ENCODE assay signal across 10 cellular contexts in the genomic region with DNA sequence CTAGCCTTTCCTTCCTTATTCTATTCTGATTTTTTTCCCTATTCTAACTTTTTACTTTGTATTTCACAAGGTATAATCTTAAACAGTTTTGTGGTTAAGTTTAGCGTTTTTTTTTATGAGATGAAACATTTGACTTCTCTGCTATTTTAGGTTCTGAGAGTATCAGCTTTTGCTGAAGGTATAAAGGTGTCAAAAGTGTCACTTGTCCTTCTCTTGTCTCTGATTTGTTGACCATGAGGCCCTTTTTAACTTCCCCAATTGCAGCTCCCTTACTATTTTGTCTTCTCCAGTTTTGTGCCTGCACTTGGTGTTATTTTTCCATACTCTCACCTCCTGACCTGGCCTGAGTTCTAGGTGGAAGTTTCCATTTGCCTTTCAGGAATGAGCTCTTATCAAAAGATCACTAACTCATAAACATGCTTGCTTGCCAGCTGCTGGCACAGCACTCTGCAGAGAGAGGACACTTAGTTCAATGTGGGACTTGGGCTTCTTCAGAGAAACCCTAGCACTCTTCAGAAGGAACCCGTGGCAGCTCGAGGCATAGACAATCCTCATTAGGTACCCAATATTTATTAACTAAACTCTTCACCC.
DNase-seq lines count a peak whose midpoint lies in the region; ATAC-seq and TF ChIP-seq lines count a peak whose summit lies in the region.
"Had no signal": no experiment of that assay in that cellular context is flagged by ENCODE, and none has a peak within 500 bp of the region (broad histone marks: within the 10 kb centered on the region; RNA-seq: fewer than 3 reads in every experiment).

No MANE protein-coding gene starts in this region.

- peak; percentile 45 for DNase-seq in astrocyte of the hippocampus (ENCODE audit: low read depth, low spot score)
- DNase-seq in left lung, result peak in 1 of 2 donors; percentile 41
- peak; percentile 21 for DNase-seq in thoracic aorta (ENCODE audit: low spot score)
- DNase-seq in progenitor cell of endocrine pancreas (ENCODE audit: low spot score, unreplicated experiment), result no peak
- no peak for DNase-seq in activated CD8-positive, alpha-beta memory T cell treated with anti-CD3 and anti-CD28 coated beads for 24 hours
- DNase-seq: NCI-H187 had no signal

- H3K27me3 ChIP-seq in left lung (no peaks in the 10 kb centered on the region), thoracic aorta (replicated peaks; ENCODE audit: insufficient read depth) (no peaks in the 10 kb centered on the region)

- H3K36me3 ChIP-seq in left lung, result no peaks in the 10 kb centered on the region
- H3K36me3 ChIP-seq in thoracic aorta, result no peaks in the 10 kb centered on the region

- no peak overlapping the region for H3K27ac Mint-ChIP-seq in progenitor cell of endocrine pancreas
- H3K27ac Mint-ChIP-seq: T-helper 2 cell treated with Interferon-gamma antibody and Interleukin-4, amounts not matched to agents 5 μg/mL and 100 μg/mL, for 36 hours had no signal

- ATAC-seq in left lung, result peak; percentile 74
- ATAC-seq in thoracic aorta (ENCODE audit: insufficient number of reproducible peaks, low FRiP score, low read depth), result no peak
- no peak for ATAC-seq in esophagus mucosa
- ATAC-seq in HG03432 (IDR thresholded peaks at IDR 0.05; ENCODE audit: unreplicated experiment), result no peak

- peaks cover 13 to 37% of the 10 kb centered on the region in 2 donors for H3K4me1 ChIP-seq in left lung
- H3K4me1 ChIP-seq in thoracic aorta (ENCODE audit: control insufficient read depth in 1 of 2, low read depth in 2 of 2), result peaks cover 27 to 43% of the 10 kb centered on the region in 2 donors

- peak; percentile 79; the same call in 1 of the 2 replicates for TF ChIP-seq EP300 in Ishikawa (IDR thresholded peaks at IDR 0.05; ENCODE audit: borderline replicate concordance)

- no peaks in the 10 kb centered on the region for H3K36me3 Mint-ChIP-seq in progenitor cell of endocrine pancreas (ENCODE audit: insufficient read depth)

- H3K27ac ChIP-seq in left lung (peak overlapping the region in 1 of 2 donors; percentile 39), thoracic aorta (peak overlapping the region; percentile 53 to 55)

- H3K4me3 Mint-ChIP-seq in progenitor cell of endocrine pancreas (ENCODE audit: low read depth), result no peak overlapping the region
- H3K4me3 Mint-ChIP-seq: T-helper 2 cell treated with Interferon-gamma antibody and Interleukin-4, amounts not matched to agents 5 μg/mL and 100 μg/mL, for 36 hours had no signal

- intact Hi-C loops in left lung (cut with DNase I), result no loop called here

- peaks cover 7% of the 10 kb centered on the region for H3K4me1 Mint-ChIP-seq in progenitor cell of endocrine pancreas (ENCODE audit: low read depth)

- peak; percentile 9; the same call in 1 of the 2 replicates for TF ChIP-seq RAD21 in Ishikawa (IDR thresholded peaks at IDR 0.05; ENCODE audit: low read depth)

- no peaks in the 10 kb centered on the region for H3K9me3 Mint-ChIP-seq in progenitor cell of endocrine pancreas (ENCODE audit: low read depth)
- H3K9me3 Mint-ChIP-seq: T-helper 2 cell treated with Interferon-gamma antibody and Interleukin-4, amounts not matched to agents 5 μg/mL and 100 μg/mL, for 36 hours had no signal

- no peak overlapping the region for H3K4me3 ChIP-seq in left lung
- peak overlapping the region; percentile 50 for H3K4me3 ChIP-seq in thoracic aorta

- H3K9me3 ChIP-seq in left lung, result no peaks in the 10 kb centered on the region
- no peaks in the 10 kb centered on the region for H3K9me3 ChIP-seq in thoracic aorta

- H3K27me3 Mint-ChIP-seq in progenitor cell of endocrine pancreas, result peaks cover 3% of the 10 kb centered on the region

- no peak for TF ChIP-seq CTCF in left lung (IDR thresholded peaks at IDR 0.05)
- no peak for TF ChIP-seq CTCF in thoracic aorta (IDR thresholded peaks at IDR 0.05)
- no peak for TF ChIP-seq CTCF in progenitor cell of endocrine pancreas (IDR thresholded peaks at IDR 0.05; ENCODE audit: unreplicated experiment)

TF ChIP-seq in Ishikawa, 13 proteins besides CTCF, POLR2A, EP300 and RAD21:
- TF ChIP-seq CEBPB (IDR thresholded peaks at IDR 0.05) (no peak), NFIC (IDR thresholded peaks at IDR 0.05) (peak; percentile 85), CREB1 (IDR thresholded peaks at IDR 0.05; ENCODE audit: low read depth) (no peak), EGR1 (IDR thresholded peaks at IDR 0.05) (no peak), TAF1 (IDR thresholded peaks at IDR 0.05; ENCODE audit: low read depth) (no peak), USF1 (IDR thresholded peaks at IDR 0.05) (no peak), REST (IDR thresholded peaks at IDR 0.05; ENCODE audit: low read depth) (no peak), ZBTB7A (IDR thresholded peaks at IDR 0.05; ENCODE audit: low read depth) (no peak), YY1 (IDR thresholded peaks at IDR 0.05; ENCODE audit: low read depth) (no peak), FOXM1 (IDR thresholded peaks at IDR 0.05; ENCODE audit: borderline replicate concordance, low read depth) (no peak; the same call in none of the 2 replicates), TCF12 (IDR thresholded peaks at IDR 0.05; ENCODE audit: low read depth) (no peak), TEAD4 (IDR thresholded peaks at IDR 0.05) (peak; percentile 74)
- TF ChIP-seq, protein P1, sequence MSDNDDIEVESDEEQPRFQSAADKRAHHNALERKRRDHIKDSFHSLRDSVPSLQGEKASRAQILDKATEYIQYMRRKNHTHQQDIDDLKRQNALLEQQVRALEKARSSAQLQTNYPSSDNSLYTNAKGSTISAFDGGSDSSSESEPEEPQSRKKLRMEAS (IDR thresholded peaks at IDR 0.05), result peak; percentile 51

Comparison
In these comparisons a context has a peak if more than half of its experiments do, and no peak if none do; other contexts are left out.
1. DNase-seq: peak in astrocyte of the hippocampus (single experiment) and thoracic aorta (single experiment); none in progenitor cell of endocrine pancreas (single experiment) and activated CD8-positive, alpha-beta memory T cell treated with anti-CD3 and anti-CD28 coated beads for 24 hours (single experiment).